12 cellular contexts compared by ENCODE assay signal in the genomic region with DNA sequence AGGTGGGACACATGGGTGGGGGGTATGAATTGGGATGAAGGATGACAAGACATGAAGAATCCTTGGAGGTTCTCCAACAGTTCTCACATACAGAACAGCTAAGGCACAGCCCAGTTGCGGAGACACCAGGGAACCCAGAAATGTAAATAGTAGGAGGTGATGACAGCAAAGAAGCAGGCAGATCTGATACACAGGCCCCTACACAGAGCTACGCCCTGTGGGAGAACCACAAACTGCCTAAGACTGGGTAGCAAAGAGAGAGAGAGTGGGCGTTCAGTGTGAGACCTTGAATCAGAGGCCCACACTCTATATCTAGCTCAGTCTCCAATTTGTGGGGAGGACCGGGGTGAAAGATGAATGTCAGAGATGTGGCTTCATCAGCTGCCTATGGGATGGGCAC. TPM values are rescaled to one million over a fixed set of nuclear protein-coding genes. Genes with fewer than 3 reads are reported as not detected.
A peak's percentile ranks its signal among the peaks of the same experiment; 100 is the strongest.
DNase-seq lines count a peak whose midpoint lies in the region; TF ChIP-seq lines count a peak whose summit lies in the region.
"Had no signal": no experiment of that assay in that cellular context is flagged by ENCODE, and none has a peak within 500 bp of the region (broad histone marks: within the 10 kb centered on the region; RNA-seq: fewer than 3 reads in every experiment).

No MANE protein-coding gene starts in this region.

- H3K4me3 ChIP-seq in neutrophil (ENCODE audit: low read depth in 1 of 2, low read length in 1 of 2) = peak overlapping the region; percentile 85 to 88
- H3K4me3 ChIP-seq in vagina = no peak overlapping the region
- H3K4me3 ChIP-seq: Peyer's patch had no signal

- TF ChIP-seq POLR2A in vagina (IDR thresholded peaks at IDR 0.05) = no peak

- H3K27ac ChIP-seq in neutrophil = peak overlapping the region; percentile 99
- H3K27ac ChIP-seq in vagina = no peak overlapping the region

- peaks cover 50 to 64% of the 10 kb centered on the region in 2 experiments for H3K4me1 ChIP-seq in neutrophil (ENCODE audit: control insufficient read depth in 1 of 2, insufficient read depth in 1 of 2, low read depth in 1 of 2, low read length in 1 of 2)
- no peaks in the 10 kb centered on the region for H3K4me1 ChIP-seq in vagina

- no peaks in the 10 kb centered on the region for H3K27me3 ChIP-seq in neutrophil
- no peaks in the 10 kb centered on the region for H3K27me3 ChIP-seq in vagina
- H3K27me3 ChIP-seq: BE2C, Peyer's patch had no signal

- intact Hi-C loops in vagina (cut with DNase I) = no loop called here

- in situ Hi-C loops in GM13977 (cut with MboI; ENCODE audit: low pct_unique_long_range_greater_than_20kb, low sequenced_read_pairs, unreplicated experiment) = loop anchor here (10.0 kb wide), 1 partner anchor 173 kb away; no protein-coding TSS in a partner anchor

- peak; percentile 46 for DNase-seq in stimulated activated naive CD4-positive, alpha-beta T cell treated with Interleukin-2 at 50 U/mL for 16 hours (lab: John Stamatoyannopoulos, UW)
- no peak for DNase-seq in stimulated activated naive CD4-positive, alpha-beta T cell (lab: John Stamatoyannopoulos, UW)
- peak; percentile 42 for DNase-seq in activated naive CD4-positive, alpha-beta T cell treated with anti-CD3 and anti-CD28 coated beads, Interleukin-2, amount 50 U/mL, for 16 hours
- DNase-seq in GM13977 (ENCODE audit: low spot score) (no peak), vagina (ENCODE audit: extremely low spot score in 2 of 2) (no peak), NOMO-1 treated with dmso at 0.1 percent for 144 hours (lab: John Stamatoyannopoulos, UW; ENCODE audit: unreplicated experiment) (no peak), RKO (ENCODE audit: low spot score) (no peak)
- DNase-seq: activated gamma-delta T cell treated with Interleukin-2 at 50 U/mL for 16 hours, Peyer's patch, T-helper 9 cell had no signal

- H3K9me3 ChIP-seq in neutrophil = no peaks in the 10 kb centered on the region
- no peaks in the 10 kb centered on the region for H3K9me3 ChIP-seq in vagina
- H3K9me3 ChIP-seq: BE2C, Peyer's patch had no signal

- H3K36me3 ChIP-seq in neutrophil (no peaks in the 10 kb centered on the region), vagina (no peaks in the 10 kb centered on the region)
- H3K36me3 ChIP-seq: BE2C, Peyer's patch had no signal

- TF ChIP-seq CTCF in neutrophil (IDR thresholded peaks at IDR 0.05) (no peak), GM13977 (IDR thresholded peaks at IDR 0.05; ENCODE audit: extremely low read depth, insufficient read depth, missing control alignments) (no peak), vagina (IDR thresholded peaks at IDR 0.05) (no peak)

RNA-seq across cellular contexts. Expression of gene NUMB, which starts 9.5 kb away (rescaled TPM):
- total RNA-seq in vagina = 48.1 TPM

RNA-seq across cellular contexts. Expression of gene RIOX1, which starts 22.9 kb away (rescaled TPM):
- 16.7 TPM for total RNA-seq in vagina

Comparison
In these comparisons a context has a peak if more than half of its experiments do, and no peak if none do; other contexts are left out.
1. DNase-seq: peak in stimulated activated naive CD4-positive, alpha-beta T cell treated with Interleukin-2 at 50 U/mL for 16 hours (single experiment) and activated naive CD4-positive, alpha-beta T cell treated with anti-CD3 and anti-CD28 coated beads, Interleukin-2, amount 50 U/mL, for 16 hours (single experiment); none in stimulated activated naive CD4-positive, alpha-beta T cell (0 of 6), GM13977 (single experiment), vagina (0 of 2), NOMO-1 treated with dmso at 0.1 percent for 144 hours (single experiment) and RKO (single experiment).
2. H3K4me3 ChIP-seq: peak in neutrophil (2 of 2); none in vagina (0 of 2).